ENCODE assay signal across 1 cellular context in the genomic region with DNA sequence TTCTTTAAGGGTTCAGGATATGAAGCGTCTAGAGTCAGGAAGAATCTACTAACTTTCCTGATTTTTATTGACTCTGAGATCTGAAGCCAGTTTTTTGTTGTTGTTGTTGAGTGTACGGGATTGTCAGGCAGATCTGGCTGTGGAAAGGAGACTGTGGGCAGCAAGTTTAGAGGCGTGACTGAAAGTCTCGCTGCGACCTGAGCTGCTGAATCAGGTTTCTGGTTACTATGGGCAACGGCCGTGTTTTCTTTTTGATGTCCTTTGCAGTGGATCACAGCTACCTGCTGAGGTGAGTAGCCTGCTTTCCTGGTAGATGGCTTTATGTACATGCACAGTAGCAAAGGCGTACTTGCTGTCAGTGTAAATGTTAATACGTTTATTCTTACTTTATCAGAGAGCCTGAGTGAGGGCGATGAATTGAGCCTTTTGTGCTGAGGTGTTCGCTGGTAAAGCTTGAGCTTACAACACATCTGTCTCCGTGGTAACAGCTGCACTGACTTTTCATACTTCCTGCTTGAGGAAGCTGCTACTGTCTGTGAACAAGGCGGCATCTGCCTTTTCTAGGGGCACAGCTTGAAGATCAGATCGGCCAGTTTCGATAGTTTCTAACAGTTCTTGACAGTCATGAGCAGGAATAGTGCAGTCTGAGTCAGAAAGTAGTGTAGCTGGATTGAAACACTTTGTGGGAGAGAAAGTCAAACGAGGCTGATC.
TF ChIP-seq lines count a peak whose summit lies in the region.

No MANE protein-coding gene starts in this region.

TF ChIP-seq in H1, 55 proteins besides CTCF, POLR2A, EP300 and RAD21:
- TF ChIP-seq, protein P1, sequence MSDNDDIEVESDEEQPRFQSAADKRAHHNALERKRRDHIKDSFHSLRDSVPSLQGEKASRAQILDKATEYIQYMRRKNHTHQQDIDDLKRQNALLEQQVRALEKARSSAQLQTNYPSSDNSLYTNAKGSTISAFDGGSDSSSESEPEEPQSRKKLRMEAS (IDR thresholded peaks at IDR 0.05), result 0 out of 2 replicates have a peak, but pooled peaks have one; percentile 13
